32 cellular contexts compared by ENCODE assay signal in the genomic region with DNA sequence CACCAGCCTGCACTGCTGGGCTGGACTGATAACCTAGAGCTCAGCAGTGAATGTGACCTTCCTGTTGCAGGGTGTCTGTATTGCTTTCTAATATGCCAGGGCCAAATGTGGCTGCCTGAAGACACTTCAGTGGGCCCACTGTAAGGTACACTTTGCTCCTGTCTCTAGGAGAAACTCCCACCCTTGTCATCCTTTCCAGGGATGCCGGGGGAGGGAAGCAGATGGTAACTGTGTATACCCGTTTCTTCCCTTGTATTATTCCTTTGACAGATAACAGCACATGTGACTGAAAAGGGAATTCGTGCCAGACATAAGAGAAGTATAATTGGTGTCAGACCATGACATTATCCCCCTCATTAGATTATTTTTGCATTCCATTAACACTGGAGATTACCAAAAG.
"Had no signal": no experiment of that assay in that cellular context is flagged by ENCODE, and none has a peak within 500 bp of the region (broad histone marks: within the 10 kb centered on the region; RNA-seq: fewer than 3 reads in every experiment).

No MANE protein-coding gene starts in this region.

- H3K4me1 ChIP-seq: ascending aorta, breast epithelium, Peyer's patch, SJSA1 had no signal

- H3K36me3 ChIP-seq: ascending aorta, breast epithelium, MG63, Peyer's patch, SJSA1 had no signal

- H3K9me3 ChIP-seq: ascending aorta, breast epithelium, Peyer's patch, SJSA1 had no signal

- ATAC-seq: activated CD8-positive, alpha-beta T cell treated with anti-CD3 and anti-CD28 coated beads for 36 hours; activated T-cell treated with anti-CD3 and anti-CD28 coated beads, Interleukin-2, amount 50 U/mL, for 72 hours; activated T-helper 17 cell treated with anti-CD3 and anti-CD28 coated beads, Interleukin-2, amount 50 U/mL, for 72 hours; PC-3 had no signal

- DNase-seq: activated CD4-positive, alpha-beta T cell treated with anti-CD3 and anti-CD28 coated beads, Interleukin-2, amount 10 ng/mL, durations not matched to agents 24 days and 14 days; activated CD4-positive, alpha-beta T cell treated with anti-CD3 and anti-CD28 coated beads, Interleukin-2, amount 50 U/mL, for 4 hours; activated CD8-positive, alpha-beta T cell treated with anti-CD3 and anti-CD28 coated beads for 36 hours; activated effector memory CD4-positive, alpha-beta T cell treated with anti-CD3 and anti-CD28 coated beads, Interleukin-2, amount 50 U/mL, for 16 hours; activated naive CD4-positive, alpha-beta T cell treated with Interleukin-2 at 50 U/mL for 16 hours; activated naive CD8-positive, alpha-beta T cell treated with anti-CD3 and anti-CD28 coated beads, Interleukin-2, amount 10 ng/mL, durations not matched to agents 7 days and 5 days; activated T-cell treated with anti-CD3 and anti-CD28 coated beads, Interleukin-2, amount 50 U/mL, for 1 hour; activated T-cell treated with anti-CD3 and anti-CD28 coated beads, Interleukin-2, amount 50 U/mL, for 72 hours; cerebellar nuclear complex; Kasumi-1; KG1; MG63; NCI-H1048; NCI-H1105 treated with DMSO at 0.1 percent for 48 hours; NCI-H1436 treated with DMSO at 0.1 percent for 48 hours; NCI-H1694 treated with DMSO at 0.1 percent for 48 hours; NCI-H2029; NCI-H510A; NCI-H526; NCI-H748 treated with DMSO at 0.1 percent for 48 hours; NK-92 treated with Interleukin-12 subunit alpha and Interleukin-12 subunit beta, amount 100 ng/mL, for 24 hours; PC-3; Peyer's patch; RPMI8226; SHP77 treated with DMSO at 0.1 percent for 48 hours; SW 1271; T-helper 1 cell; T1000 had no signal

- H3K4me3 ChIP-seq: ascending aorta, breast epithelium, MG63, Peyer's patch, SJSA1 had no signal

- H3K27ac ChIP-seq: ascending aorta, breast epithelium, Peyer's patch, SJSA1 had no signal
